Comparison of ENCODE assay signal across 1 cellular context in the genomic region with DNA sequence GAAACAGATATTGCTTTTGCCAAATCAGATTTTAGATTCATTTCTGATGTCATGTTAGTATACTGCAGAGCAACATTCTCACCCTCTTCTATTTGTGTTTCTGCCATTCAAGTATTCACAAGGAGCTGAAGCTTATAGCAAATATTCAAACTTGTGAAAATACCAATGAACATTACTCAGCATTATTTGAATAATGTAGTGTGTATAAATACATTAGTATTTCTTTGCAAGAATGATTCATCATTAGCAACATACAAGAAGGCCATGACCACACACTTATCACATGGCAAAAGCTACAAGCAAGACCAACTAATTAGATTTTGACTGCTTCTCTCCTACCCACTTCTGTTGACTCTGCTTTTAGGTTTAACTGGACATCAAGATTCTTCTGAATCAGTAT.
TF ChIP-seq lines count a peak whose summit lies in the region.

No MANE protein-coding gene starts in this region.

TF ChIP-seq in K562, 482 proteins besides CTCF, POLR2A, EP300 and RAD21 (continued from another document):
- TF ChIP-seq, protein P1, sequence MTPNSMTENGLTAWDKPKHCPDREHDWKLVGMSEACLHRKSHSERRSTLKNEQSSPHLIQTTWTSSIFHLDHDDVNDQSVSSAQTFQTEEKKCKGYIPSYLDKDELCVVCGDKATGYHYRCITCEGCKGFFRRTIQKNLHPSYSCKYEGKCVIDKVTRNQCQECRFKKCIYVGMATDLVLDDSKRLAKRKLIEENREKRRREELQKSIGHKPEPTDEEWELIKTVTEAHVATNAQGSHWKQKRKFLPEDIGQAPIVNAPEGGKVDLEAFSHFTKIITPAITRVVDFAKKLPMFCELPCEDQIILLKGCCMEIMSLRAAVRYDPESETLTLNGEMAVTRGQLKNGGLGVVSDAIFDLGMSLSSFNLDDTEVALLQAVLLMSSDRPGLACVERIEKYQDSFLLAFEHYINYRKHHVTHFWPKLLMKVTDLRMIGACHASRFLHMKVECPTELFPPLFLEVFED (CRISPR knock-in tag; conservative IDR thresholded peaks at IDR 0.05) = no peak
- no peak for TF ChIP-seq NCOA4 (IDR thresholded peaks at IDR 0.05; ENCODE audit: partially characterized antibody)
- TF ChIP-seq SMARCE1 (IDR thresholded peaks at IDR 0.05) = no peak
- TF ChIP-seq PHTF2 (CRISPR knock-in tag; IDR thresholded peaks at IDR 0.05) = no peak
